In the genomic region with DNA sequence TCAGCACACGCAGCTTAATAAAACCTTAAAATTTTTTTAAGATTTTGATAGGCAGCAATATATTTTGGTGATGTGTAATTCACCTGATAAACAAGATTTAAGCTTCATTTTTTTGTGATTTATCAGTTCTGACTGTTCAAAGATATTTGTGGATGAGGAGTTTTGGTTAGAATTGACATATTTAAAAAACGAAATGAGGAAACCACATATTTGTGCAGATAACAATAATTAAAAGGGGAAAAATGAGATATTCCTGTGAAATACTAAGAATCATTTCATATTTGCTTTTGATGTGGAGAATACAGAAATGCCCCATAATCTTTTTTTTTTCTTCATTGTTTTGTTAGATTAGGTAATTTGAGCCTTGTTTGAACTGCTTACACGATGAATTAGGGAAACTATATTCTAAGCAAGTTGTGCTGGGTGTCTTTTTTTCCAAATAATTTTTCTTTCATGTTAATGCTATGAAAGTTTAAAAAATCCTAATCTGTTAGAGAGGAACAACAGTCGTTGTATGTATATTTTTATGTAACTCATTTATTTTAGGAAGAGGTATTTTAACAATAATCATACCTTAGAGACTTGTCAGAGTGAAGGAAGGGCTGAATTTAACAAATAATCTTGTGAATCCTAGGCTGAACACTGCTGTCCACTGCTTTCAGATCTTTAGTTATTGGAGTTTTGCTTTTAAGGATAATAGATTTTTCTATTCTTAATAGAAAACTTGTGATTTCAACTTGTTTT, we compare ENCODE assay signal across 8 cellular contexts. TPM values are rescaled to one million over a fixed set of nuclear protein-coding genes. Genes with fewer than 3 reads are reported as not detected.
DNase-seq lines count a peak whose midpoint lies in the region; ATAC-seq and TF ChIP-seq lines count a peak whose summit lies in the region.

No MANE protein-coding gene starts in this region.

- peaks cover 24% of the 10 kb centered on the region for H3K4me1 ChIP-seq in foreskin keratinocyte

- peaks cover 14% of the 10 kb centered on the region for H3K36me3 Mint-ChIP-seq in stimulated activated memory B cell treated with anti-CD40 and anti-IgM and Interleukin-4, amounts not matched to agents 10 μg/mL and 1 μg/mL and 100 μg/mL, for 72 hours

- H3K27ac ChIP-seq in VCaP (peak overlapping the region; percentile 99), foreskin keratinocyte (peak overlapping the region; percentile 79)

- peaks cover 61% of the 10 kb centered on the region for H3K4me1 Mint-ChIP-seq in stimulated activated memory B cell treated with anti-CD40 and anti-IgM and Interleukin-4, amounts not matched to agents 10 μg/mL and 1 μg/mL and 100 μg/mL, for 72 hours

- peak overlapping the region; percentile 97 for H3K27ac Mint-ChIP-seq in stimulated activated memory B cell treated with anti-CD40 and anti-IgM and Interleukin-4, amounts not matched to agents 10 μg/mL and 1 μg/mL and 100 μg/mL, for 72 hours

- H3K4me3 Mint-ChIP-seq in stimulated activated memory B cell treated with anti-CD40 and anti-IgM and Interleukin-4, amounts not matched to agents 10 μg/mL and 1 μg/mL and 100 μg/mL, for 72 hours: peak overlapping the region; percentile 83

- no peaks in the 10 kb centered on the region for H3K27me3 Mint-ChIP-seq in stimulated activated memory B cell treated with anti-CD40 and anti-IgM and Interleukin-4, amounts not matched to agents 10 μg/mL and 1 μg/mL and 100 μg/mL, for 72 hours

- no peak for ATAC-seq in foreskin keratinocyte
- ATAC-seq in stimulated activated memory B cell treated with anti-CD40 and anti-IgM and Interleukin-4, amounts not matched to agents 10 μg/mL and 1 μg/mL and 100 μg/mL, for 72 hours: no peak

- peak; percentile 62 for DNase-seq in NCI-H2171 treated with DMSO at 0.1 percent for 48 hours (lab: John Stamatoyannopoulos, UW)
- DNase-seq in NCI-H2171 (lab: John Stamatoyannopoulos, UW): no peak
- no peak for DNase-seq in foreskin keratinocyte
- no peak for DNase-seq in activated CD4-positive, CD25-positive, alpha-beta regulatory T cell treated with anti-CD3 and anti-CD28 coated beads, Interleukin-2, amount 50 U/mL, for 72 hours
- DNase-seq in AML-193 (lab: John Stamatoyannopoulos, UW): no peak
- DNase-seq in NOMO-1 (lab: John Stamatoyannopoulos, UW; ENCODE audit: unreplicated experiment in 2 of 2): no peak

- H3K9me3 Mint-ChIP-seq in stimulated activated memory B cell treated with anti-CD40 and anti-IgM and Interleukin-4, amounts not matched to agents 10 μg/mL and 1 μg/mL and 100 μg/mL, for 72 hours: no peaks in the 10 kb centered on the region

- no peak for TF ChIP-seq CTCF in VCaP (conservative IDR thresholded peaks at IDR 0.05)
- TF ChIP-seq CTCF in foreskin keratinocyte (conservative IDR thresholded peaks at IDR 0.05): no peak

- H3K27me3 ChIP-seq in foreskin keratinocyte: no peaks in the 10 kb centered on the region

RNA-seq across cellular contexts. Expression of a gene that starts 4.0 kb away (rescaled TPM):
- total RNA-seq in foreskin keratinocyte: 28.2 and 31.4 TPM in 2 replicates
- 6.9 and 8.5 TPM in 2 replicates for polyA plus RNA-seq in foreskin keratinocyte
